ENCODE assay signal across 8 cellular contexts in genomic region chr4:8964201-8964788, GRCh38.
DNase-seq lines count a peak whose midpoint lies in the region; ATAC-seq and TF ChIP-seq lines count a peak whose summit lies in the region.
"Not testable (repeated sequence)": the region's sequence is repeated elsewhere in the genome, so short reads cannot be mapped to it uniquely, and the experiment has no call there.

No MANE protein-coding gene starts in this region.

- H2AFZ ChIP-seq in hepatocyte, result not testable (repeated sequence)

- peak overlapping the region in 38 of 59 donors; percentile 5 to 59 (median 40) for H3K4me3 ChIP-seq in dorsolateral prefrontal cortex
- H3K4me3 ChIP-seq in hepatocyte, result not testable (repeated sequence)
- peak overlapping the region; percentile 28 for H3K4me3 ChIP-seq in lower lobe of right lung
- H3K4me3 ChIP-seq in testis, result peak overlapping the region in 1 of 2 donors; percentile 26

- H3K27me3 ChIP-seq in dorsolateral prefrontal cortex, result peaks cover 0 to 47% (median under 1%) of the 10 kb centered on the region in 45 donors
- H3K27me3 ChIP-seq in hepatocyte; lower lobe of right lung (ENCODE audit: low read depth); testis: not testable (repeated sequence)

- WGBS in hepatocyte (ENCODE audit: low lambda C conversion rate, missing lambda C conversion rate), result 63% methylated on average over 22 of the region's 40 CpGs
- 4 to 14% methylated on average over 19 to 22 of the region's 40 CpGs for WGBS in testis, 2 donors

- ATAC-seq in lower lobe of right lung, result not testable (repeated sequence)

- peak; percentile 11 for DNase-seq in DMS 273 (lab: John Stamatoyannopoulos, UW; ENCODE audit: unreplicated experiment)
- peak; percentile 8 for DNase-seq in NCI-H1105 treated with DMSO at 0.1 percent for 48 hours (lab: John Stamatoyannopoulos, UW)
- DNase-seq in activated CD4-positive, alpha-beta T cell treated with anti-CD3 and anti-CD28 coated beads, Interleukin-2, amount 50 U/mL, for 48 hours, result peak; percentile 10 to 13
- DNase-seq in dorsolateral prefrontal cortex; hepatocyte (ENCODE audit: low spot score); lower lobe of right lung: not testable (repeated sequence)
- DNase-seq in retina, result peak; percentile 60
- DNase-seq in testis, result peak; percentile 57

- not testable (repeated sequence) for H4K20me1 ChIP-seq in hepatocyte (ENCODE audit: insufficient read depth, poor library complexity, severe bottlenecking)

- not testable (repeated sequence) for TF ChIP-seq CTCF in dorsolateral prefrontal cortex (IDR thresholded peaks at IDR 0.05 in 54 of 56, conservative IDR thresholded peaks at IDR 0.05 in 2 of 56; ENCODE audit: low read depth in 1 of 56, partially characterized antibody in 56 of 56); hepatocyte (IDR thresholded peaks at IDR 0.05; ENCODE audit: poor library complexity); lower lobe of right lung (IDR thresholded peaks at IDR 0.05); testis (IDR thresholded peaks at IDR 0.05)

- not testable (repeated sequence) for H3K36me3 ChIP-seq in hepatocyte (replicated peaks; ENCODE audit: insufficient read depth, low read depth); lower lobe of right lung; testis (ENCODE audit: low read depth, missing control alignments)

- not testable (repeated sequence) for TF ChIP-seq POLR2A in testis (IDR thresholded peaks at IDR 0.05)

- H3K27ac ChIP-seq in dorsolateral prefrontal cortex, hepatocyte, lower lobe of right lung, testis: not testable (repeated sequence)

- peak overlapping the region; percentile 69 for H3K4me2 ChIP-seq in hepatocyte

- intact Hi-C loops in dorsolateral prefrontal cortex (cut with DNase I); lower lobe of right lung (cut with DNase I); testis (cut with DNase I; ENCODE audit: low total_unique reads): not testable (repeated sequence)

- not testable (repeated sequence) for H3K9me2 ChIP-seq in hepatocyte (replicated peaks; ENCODE audit: insufficient read depth)

- H3K9me3 ChIP-seq in hepatocyte (ENCODE audit: low read depth); lower lobe of right lung; testis: not testable (repeated sequence)

- H3K4me1 ChIP-seq in hepatocyte (ENCODE audit: insufficient read depth); lower lobe of right lung; testis: not testable (repeated sequence)

- not testable (repeated sequence) for H3K79me2 ChIP-seq in hepatocyte
